In the genomic region with DNA sequence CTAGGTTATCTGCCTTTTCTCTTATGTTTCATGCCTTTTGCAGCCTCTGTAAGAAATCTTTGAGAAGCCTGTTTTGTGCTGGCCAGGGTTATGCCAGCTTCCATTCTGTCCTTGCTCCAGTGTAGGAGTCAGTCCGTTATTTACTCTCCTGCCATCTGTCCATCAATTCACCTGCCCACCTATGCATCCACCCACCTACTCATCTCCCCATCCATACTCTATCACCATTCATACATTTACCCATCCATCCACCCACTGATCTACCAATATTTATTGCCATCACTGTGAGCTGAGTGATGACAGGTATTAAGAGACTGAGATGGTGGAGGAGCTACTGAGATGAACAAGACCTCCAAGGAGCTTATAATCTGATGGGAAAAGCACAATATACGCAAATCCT, we compare ENCODE assay signal across 18 cellular contexts. TPM values are rescaled to one million over a fixed set of nuclear protein-coding genes. Genes with fewer than 3 reads are reported as not detected.
DNase-seq lines count a peak whose midpoint lies in the region; ATAC-seq and TF ChIP-seq lines count a peak whose summit lies in the region.
"Had no signal": no experiment of that assay in that cellular context is flagged by ENCODE, and none has a peak within 500 bp of the region (broad histone marks: within the 10 kb centered on the region; RNA-seq: fewer than 3 reads in every experiment).

No MANE protein-coding gene starts in this region.

- H3K27ac ChIP-seq in ACC112 (ENCODE audit: low read depth, low read length), result 0 out of 2 replicates have a peak overlapping the region, but pooled peaks have one; percentile 81
- H3K27ac ChIP-seq: skin epidermis had no signal

- peaks cover 3 to 7% (median 5%) of the 10 kb centered on the region in 3 donors for H3K27me3 Mint-ChIP-seq in CD14-positive monocyte (ENCODE audit: low read depth in 3 of 3)
- no peaks in the 10 kb centered on the region for H3K27me3 Mint-ChIP-seq in activated T-helper 17 cell treated with anti-CD3 and anti-CD28 coated beads, Interleukin-2, amount 50 U/mL, for 72 hours
- H3K27me3 Mint-ChIP-seq in memory B cell, result no peaks in the 10 kb centered on the region
- H3K27me3 Mint-ChIP-seq: CD4-positive, alpha-beta T cell; central memory CD8-positive, alpha-beta T cell had no signal

- H3K9me3 Mint-ChIP-seq in CD14-positive monocyte, result peaks cover 0 to 7% (median 3%) of the 10 kb centered on the region in 7 donors
- H3K9me3 Mint-ChIP-seq in activated T-helper 17 cell treated with anti-CD3 and anti-CD28 coated beads, Interleukin-2, amount 50 U/mL, for 72 hours, result no peaks in the 10 kb centered on the region
- H3K9me3 Mint-ChIP-seq in memory B cell, result no peaks in the 10 kb centered on the region
- H3K9me3 Mint-ChIP-seq: CD4-positive, alpha-beta T cell; central memory CD8-positive, alpha-beta T cell had no signal

- peaks cover 19% of the 10 kb centered on the region for H3K4me1 ChIP-seq in ACC112 (ENCODE audit: control insufficient read depth, insufficient read depth, low read length, unreplicated experiment)

- no peak overlapping the region for H2AFZ ChIP-seq in ACC112 (ENCODE audit: low read length, unreplicated experiment)

- no peak for TF ChIP-seq CTCF in CD14-positive monocyte (IDR thresholded peaks at IDR 0.05)

- H3K4me3 Mint-ChIP-seq in CD14-positive monocyte, result no peak overlapping the region
- peak overlapping the region; percentile 80 for H3K4me3 Mint-ChIP-seq in activated T-helper 17 cell treated with anti-CD3 and anti-CD28 coated beads, Interleukin-2, amount 50 U/mL, for 72 hours
- no peak overlapping the region for H3K4me3 Mint-ChIP-seq in memory B cell
- H3K4me3 Mint-ChIP-seq: CD4-positive, alpha-beta T cell; central memory CD8-positive, alpha-beta T cell had no signal

- H3K36me3 Mint-ChIP-seq in CD14-positive monocyte (peaks cover 0 to 3% of the 10 kb centered on the region in 2 donors), memory B cell (no peaks in the 10 kb centered on the region)
- H3K36me3 Mint-ChIP-seq in activated T-helper 17 cell treated with anti-CD3 and anti-CD28 coated beads, Interleukin-2, amount 50 U/mL, for 72 hours (ENCODE audit: low read depth), result no peaks in the 10 kb centered on the region

- no peak for ATAC-seq in activated T-helper 17 cell treated with anti-CD3 and anti-CD28 coated beads, Interleukin-2, amount 50 U/mL, for 72 hours (replicated peaks)
- ATAC-seq in memory B cell (ENCODE audit: low read depth) (no peak), GM18502 (IDR thresholded peaks at IDR 0.05; ENCODE audit: poor library complexity, unreplicated experiment) (no peak), HG02970 (IDR thresholded peaks at IDR 0.05; ENCODE audit: low FRiP score, unreplicated experiment) (no peak)
- ATAC-seq: activated CD4-positive, CD25-positive, alpha-beta regulatory T cell treated with anti-CD3 and anti-CD28 coated beads, Interleukin-2, amount 50 U/mL, for 24 hours; Right ventricle myocardium inferior had no signal

- intact Hi-C loops in CD14-positive monocyte (cut with micrococcal nuclease), result loop anchor here (5.0 kb wide), 2 partner anchors 37 to 87 kb away; no protein-coding TSS in a partner anchor

- no peaks in the 10 kb centered on the region for H3K79me2 ChIP-seq in ACC112 (ENCODE audit: control insufficient read depth, insufficient read depth, low read length, unreplicated experiment)

- H3K4me1 Mint-ChIP-seq in CD14-positive monocyte (peaks cover 24% of the 10 kb centered on the region), memory B cell (peaks cover 14% of the 10 kb centered on the region)
- H3K4me1 Mint-ChIP-seq in activated T-helper 17 cell treated with anti-CD3 and anti-CD28 coated beads, Interleukin-2, amount 50 U/mL, for 72 hours, result peaks cover 18% of the 10 kb centered on the region

- H3K27ac Mint-ChIP-seq in CD14-positive monocyte (peak overlapping the region in 5 of 7 donors; percentile 19 to 81 (median 52)), memory B cell (peak overlapping the region; percentile 48)
- peak overlapping the region; percentile 85 for H3K27ac Mint-ChIP-seq in activated T-helper 17 cell treated with anti-CD3 and anti-CD28 coated beads, Interleukin-2, amount 50 U/mL, for 72 hours
- H3K27ac Mint-ChIP-seq: CD4-positive, alpha-beta T cell had no signal

- DNase-seq in CD14-positive monocyte (ENCODE audit: low spot score) (no peak), memory B cell (ENCODE audit: low spot score in 2 of 2) (no peak), CD1c-positive myeloid dendritic cell (ENCODE audit: extremely low spot score) (no peak)
- DNase-seq: activated naive CD4-positive, alpha-beta T cell; CD4-positive, alpha-beta T cell; DMS153; stimulated activated CD4-positive, alpha-beta T cell treated with anti-CD3 and anti-CD28 coated beads, Interleukin-2, amount 100 ng/mL, for 24 hours; testis had no signal

- no peaks in the 10 kb centered on the region for H3K36me3 ChIP-seq in ACC112 (ENCODE audit: insufficient read depth, low read length)
- H3K36me3 ChIP-seq: ascending aorta had no signal

- H3K4me3 ChIP-seq in ACC112 (ENCODE audit: low read depth, low read length), result no peak overlapping the region
- H3K4me3 ChIP-seq: ascending aorta, K562, skin epidermis, testis had no signal

- H3K27me3 ChIP-seq in ACC112 (ENCODE audit: insufficient read depth, low read length), result no peaks in the 10 kb centered on the region
- H3K27me3 ChIP-seq: ascending aorta, testis had no signal

RNA-seq across cellular contexts. Expression of a gene that starts 12.7 kb away (rescaled TPM):
- 10 to 100 TPM; 36.6 to 52.3 TPM for polyA plus RNA-seq in CD14-positive monocyte
- 100 to 1,000 TPM in 1 of 2 donors, 10 to 100 TPM in 1; 73.7 to 170 TPM for total RNA-seq in activated T-helper 17 cell treated with anti-CD3 and anti-CD28 coated beads, Interleukin-2, amount 50 U/mL, for 72 hours
